Comparison of ENCODE assay signal across 15 cellular contexts in genomic region chr13:32254416-32254815, GRCh38.
A peak's percentile ranks its signal among the peaks of the same experiment; 100 is the strongest.
DNase-seq lines count a peak whose midpoint lies in the region; ATAC-seq, FAIRE-seq and TF ChIP-seq lines count a peak whose summit lies in the region.
"Had no signal": no experiment of that assay in that cellular context is flagged by ENCODE, and none has a peak within 500 bp of the region (broad histone marks: within the 10 kb centered on the region; RNA-seq: fewer than 3 reads in every experiment).

No MANE protein-coding gene starts in this region.

- ATAC-seq in GM19467 (IDR thresholded peaks at IDR 0.05; ENCODE audit: unreplicated experiment): no peak

- DNase-seq in chondrocyte (ENCODE audit: low spot score) (no peak), keratinocyte (ENCODE audit: low read depth, low spot score) (no peak), HuH-7.5 (ENCODE audit: low spot score) (no peak), islet precursor cell (no peak)
- DNase-seq: activated CD4-positive, alpha-beta memory T cell treated with anti-CD3 and anti-CD28 coated beads for 36 hours; DMS79; NCI-H2029 treated with DMSO at 0.1 percent for 48 hours; NCI-H524; posterior cingulate gyrus; SK-N-SH; stimulated activated CD4-positive, alpha-beta T cell treated with anti-CD3 and anti-CD28 coated beads, Interleukin-1b, Interleukin-23, amount 100 ng/mL, for 48 hours had no signal

- peaks cover 13% of the 10 kb centered on the region for H3K36me3 Mint-ChIP-seq in chondrocyte (ENCODE audit: low read depth)

- H3K9me3 Mint-ChIP-seq in chondrocyte (ENCODE audit: low read depth): no peaks in the 10 kb centered on the region
- H3K9me3 Mint-ChIP-seq: activated CD4-positive, alpha-beta memory T cell treated with anti-CD3 and anti-CD28 coated beads for 36 hours had no signal

- dilution Hi-C loops in keratinocyte (cut with MboI; ENCODE audit: extremely low pct_ligation_motif_present, low sequenced_read_pairs): no loop called here

- peaks cover 43% of the 10 kb centered on the region for H3K4me1 Mint-ChIP-seq in chondrocyte (ENCODE audit: low read depth)

- H3K27ac ChIP-seq in keratinocyte (ENCODE audit: control insufficient read depth, insufficient read depth, low read length): no peak overlapping the region
- peak overlapping the region; percentile 84 for H3K27ac ChIP-seq in rectal smooth muscle tissue (ENCODE audit: low read depth, low read length)
- H3K27ac ChIP-seq in urinary bladder (ENCODE audit: low read depth): no peak overlapping the region

- H3K79me2 ChIP-seq in keratinocyte (ENCODE audit: control insufficient read depth, insufficient read depth, low read length): no peaks in the 10 kb centered on the region

- H3K4me3 Mint-ChIP-seq in chondrocyte (ENCODE audit: unreplicated experiment): no peak overlapping the region
- H3K4me3 Mint-ChIP-seq: activated CD4-positive, alpha-beta memory T cell treated with anti-CD3 and anti-CD28 coated beads for 36 hours had no signal

- FAIRE-seq in keratinocyte (lab: Jason Lieb, UNC): no peak
- FAIRE-seq: HTR-8/SVneo had no signal

- peak overlapping the region; percentile 82 for H3K4me2 ChIP-seq in keratinocyte (ENCODE audit: control insufficient read depth, extremely low read depth, insufficient read depth, low read depth, low read length)
- H3K4me2 ChIP-seq: SK-N-SH had no signal

- H3K36me3 ChIP-seq in keratinocyte (ENCODE audit: control insufficient read depth in 2 of 2, extremely low read depth in 1 of 2, insufficient read depth in 2 of 2, low read length in 2 of 2): no peaks in the 10 kb centered on the region
- peaks cover 2% of the 10 kb centered on the region for H3K36me3 ChIP-seq in rectal smooth muscle tissue (ENCODE audit: control insufficient read depth, insufficient read depth, low read length)
- H3K36me3 ChIP-seq in urinary bladder (ENCODE audit: insufficient read depth): no peaks in the 10 kb centered on the region

- H2AFZ ChIP-seq in keratinocyte (ENCODE audit: control insufficient read depth, low read length): peak overlapping the region; percentile 79

- H4K20me1 ChIP-seq in keratinocyte (ENCODE audit: control insufficient read depth, extremely low read depth, insufficient read depth, low read length): no peaks in the 10 kb centered on the region

- 29% methylated on average over 3 of the region's 3 CpGs for WGBS in urinary bladder

- H3K9ac ChIP-seq in keratinocyte (ENCODE audit: control insufficient read depth, extremely low read depth, insufficient read depth, low read length) (no peak overlapping the region), rectal smooth muscle tissue (ENCODE audit: low read length) (no peak overlapping the region)
- H3K9ac ChIP-seq: SK-N-SH had no signal

- TF ChIP-seq CTCF in chondrocyte (IDR thresholded peaks at IDR 0.05) (no peak), keratinocyte (optimal IDR thresholded peaks at IDR 0.05 in 1 of 3, IDR thresholded peaks at IDR 0.05 in 1 of 3, conservative IDR thresholded peaks at IDR 0.05 in 1 of 3; ENCODE audit: extremely low read depth in 1 of 3, insufficient read depth in 2 of 3, low read length in 3 of 3) (no peak)

- H3K4me3 ChIP-seq in keratinocyte (ENCODE audit: control insufficient read depth in 2 of 3, extremely low read depth in 1 of 3, insufficient read depth in 2 of 3, low read depth in 1 of 3, low read length in 3 of 3) (peak overlapping the region in 2 of 3 experiments; percentile 16 to 44), rectal smooth muscle tissue (ENCODE audit: low read length) (peak overlapping the region; percentile 58), urinary bladder (ENCODE audit: low read depth, low read length) (peak overlapping the region; percentile 16)

- H3K9me3 ChIP-seq in keratinocyte (ENCODE audit: control insufficient read depth, low read depth, low read length): no peaks in the 10 kb centered on the region
- H3K9me3 ChIP-seq: SK-N-SH had no signal

- no peaks in the 10 kb centered on the region for H3K27me3 Mint-ChIP-seq in chondrocyte (ENCODE audit: low read depth)
- H3K27me3 Mint-ChIP-seq: activated CD4-positive, alpha-beta memory T cell treated with anti-CD3 and anti-CD28 coated beads for 36 hours had no signal

- H3K27ac Mint-ChIP-seq in chondrocyte (ENCODE audit: unreplicated experiment): peak overlapping the region; percentile 96
- H3K27ac Mint-ChIP-seq: activated CD4-positive, alpha-beta memory T cell treated with anti-CD3 and anti-CD28 coated beads for 36 hours had no signal

- H3K4me1 ChIP-seq in keratinocyte (ENCODE audit: control insufficient read depth, extremely low read depth, insufficient read depth, low read length) (peaks cover 14% of the 10 kb centered on the region), rectal smooth muscle tissue (ENCODE audit: control insufficient read depth, insufficient read depth, low read length) (peaks cover 8% of the 10 kb centered on the region), urinary bladder (ENCODE audit: insufficient read depth) (no peaks in the 10 kb centered on the region)

- H3K27me3 ChIP-seq in keratinocyte (ENCODE audit: control insufficient read depth, extremely low read depth, insufficient read depth, low read length) (no peaks in the 10 kb centered on the region), rectal smooth muscle tissue (ENCODE audit: control insufficient read depth, insufficient read depth, low read length) (no peaks in the 10 kb centered on the region)

- no peaks in the 10 kb centered on the region for H3K9me1 ChIP-seq in keratinocyte (ENCODE audit: control insufficient read depth, extremely low read depth, insufficient read depth, low read length)
